In genomic region chr3:64593350-64593749, GRCh38 we compare ENCODE assay signal across 25 cellular contexts.
"Had no signal": no experiment of that assay in that cellular context is flagged by ENCODE, and none has a peak within 500 bp of the region (broad histone marks: within the 10 kb centered on the region; RNA-seq: fewer than 3 reads in every experiment).

No MANE protein-coding gene starts in this region.

- H3K36me3 ChIP-seq: ovary, suprapubic skin had no signal

- H3K4me1 Mint-ChIP-seq: memory B cell; natural killer cell; stimulated activated effector memory CD8-positive, alpha-beta T cell treated with anti-CD3 and anti-CD28 coated beads, Interleukin-12 subunit alpha, Interleukin-12 subunit beta, amount 100 ng/mL, for 72 hours had no signal

- H2AFZ ChIP-seq: hepatocyte, neural progenitor cell had no signal

- H3K79me2 ChIP-seq: hepatocyte had no signal

- H3K9me3 Mint-ChIP-seq: memory B cell; mesothelial cell of epicardium; neural progenitor cell; stimulated activated effector memory CD8-positive, alpha-beta T cell treated with anti-CD3 and anti-CD28 coated beads, Interleukin-12 subunit alpha, Interleukin-12 subunit beta, amount 100 ng/mL, for 72 hours had no signal

- H3K27ac Mint-ChIP-seq: memory B cell; mesothelial cell of epicardium; natural killer cell; neural progenitor cell; stimulated activated effector memory CD8-positive, alpha-beta T cell treated with anti-CD3 and anti-CD28 coated beads, Interleukin-12 subunit alpha, Interleukin-12 subunit beta, amount 100 ng/mL, for 72 hours had no signal

- H3K4me3 ChIP-seq: coronary artery, hepatocyte, left ventricle myocardium inferior, lower lobe of right lung, neural progenitor cell, ovary, smooth muscle cell, suprapubic skin, thyroid gland, upper lobe of left lung, vagina had no signal

- H3K27ac ChIP-seq: foreskin keratinocyte, hepatocyte, left ventricle myocardium inferior, lower lobe of right lung, neural progenitor cell, ovary, suprapubic skin, thyroid gland, upper lobe of left lung, vagina had no signal

- H3K27me3 ChIP-seq: hepatocyte, neural progenitor cell, ovary, suprapubic skin, thyroid gland, upper lobe of left lung, vagina had no signal

- H3K4me2 ChIP-seq: hepatocyte, neural progenitor cell, smooth muscle cell had no signal

- H3K4me3 Mint-ChIP-seq: memory B cell; mesothelial cell of epicardium; natural killer cell; neural progenitor cell; stimulated activated effector memory CD8-positive, alpha-beta T cell treated with anti-CD3 and anti-CD28 coated beads, Interleukin-12 subunit alpha, Interleukin-12 subunit beta, amount 100 ng/mL, for 72 hours had no signal

- H3K9me3 ChIP-seq: left ventricle myocardium inferior, lower lobe of right lung, ovary, suprapubic skin, thyroid gland, upper lobe of left lung, vagina had no signal

- H3K36me3 Mint-ChIP-seq: memory B cell; natural killer cell; stimulated activated effector memory CD8-positive, alpha-beta T cell treated with anti-CD3 and anti-CD28 coated beads, Interleukin-12 subunit alpha, Interleukin-12 subunit beta, amount 100 ng/mL, for 72 hours had no signal

- H3K4me1 ChIP-seq: foreskin keratinocyte, lower lobe of right lung, suprapubic skin, thyroid gland, upper lobe of left lung, vagina had no signal

- ATAC-seq: foreskin keratinocyte; lower lobe of right lung; natural killer cell; stimulated activated effector memory CD8-positive, alpha-beta T cell treated with anti-CD3 and anti-CD28 coated beads, Interleukin-12 subunit alpha, Interleukin-12 subunit beta, amount 100 ng/mL, for 72 hours; stimulated activated naive CD8-positive, alpha-beta T cell treated with anti-CD3 and anti-CD28 coated beads, Interleukin-15, Interleukin-2, amounts not matched to agents 100 U/mL and 50 U/mL, for 24 hours had no signal

- DNase-seq: effector memory CD4-positive, alpha-beta T cell; foreskin keratinocyte; head of caudate nucleus; kidney; left cardiac atrium; left ventricle myocardium inferior; lower lobe of right lung; natural killer cell; nucleus accumbens; ovary; right cardiac atrium; stimulated activated CD4-positive, alpha-beta T cell treated with anti-CD3 and anti-CD28 coated beads, Interleukin-4, amount 100 ng/mL, for 1 hour; stimulated activated CD8-positive, alpha-beta memory T cell treated with anti-CD3 and anti-CD28 coated beads, Interleukin-4, amount 100 ng/mL, for 48 hours; stimulated activated naive CD8-positive, alpha-beta T cell treated with anti-CD3 and anti-CD28 coated beads, Interleukin-15, Interleukin-2, amounts not matched to agents 100 U/mL and 50 U/mL, for 24 hours; thyroid gland; upper lobe of left lung had no signal
